9 cellular contexts compared by ENCODE assay signal in genomic region chr16:58462997-58463891, GRCh38.
DNase-seq lines count a peak whose midpoint lies in the region; TF ChIP-seq lines count a peak whose summit lies in the region.
"Had no signal": no experiment of that assay in that cellular context is flagged by ENCODE, and none has a peak within 500 bp of the region (broad histone marks: within the 10 kb centered on the region; RNA-seq: fewer than 3 reads in every experiment).

No MANE protein-coding gene starts in this region.

- H3K4me1 ChIP-seq in iPS DF 6.9 (ENCODE audit: control insufficient read depth, insufficient read depth, low read length) (no peaks in the 10 kb centered on the region; the same call in 1 of the 2 replicates), subcutaneous abdominal adipose tissue (ENCODE audit: control insufficient read depth in 5 of 5, insufficient read depth in 5 of 5, low read length in 5 of 5) (peaks cover 0 to 21% (median 18%) of the 10 kb centered on the region in 5 donors)

- no peaks in the 10 kb centered on the region for H3K9me3 ChIP-seq in iPS DF 6.9 (ENCODE audit: control insufficient read depth, insufficient read depth, low read length)
- H3K9me3 ChIP-seq in subcutaneous abdominal adipose tissue (ENCODE audit: control insufficient read depth in 5 of 5, low read length in 5 of 5) = no peaks in the 10 kb centered on the region

- DNase-seq in NCI-H510A (lab: John Stamatoyannopoulos, UW) (peak; percentile 3), NCI-H510A treated with DMSO at 0.1 percent for 48 hours (lab: John Stamatoyannopoulos, UW) (no peak), iPS DF 6.9 (ENCODE audit: low read depth, low spot score) (no peak), RWPE1 (ENCODE audit: low spot score) (no peak), Kasumi-1 (lab: John Stamatoyannopoulos, UW) (no peak)
- DNase-seq in activated CD8-positive, alpha-beta memory T cell treated with anti-CD3 and anti-CD28 coated beads, Interleukin-2, amount 50 U/mL, for 4 hours = peak; percentile 18
- no peak for DNase-seq in activated CD4-positive, CD25-positive, alpha-beta regulatory T cell treated with anti-CD3 and anti-CD28 coated beads, Interleukin-2, amount 50 U/mL, for 72 hours

- H3K4me3 ChIP-seq in iPS DF 6.9 (ENCODE audit: low read length) (peak overlapping the region; percentile 58; the same call in 1 of the 2 replicates), subcutaneous abdominal adipose tissue (ENCODE audit: low read depth in 1 of 5, low read length in 5 of 5) (peak overlapping the region in 4 of 5 donors; percentile 51 to 61 (median 58))

- peaks cover 25% of the 10 kb centered on the region for H3K27me3 ChIP-seq in iPS DF 6.9 (ENCODE audit: control insufficient read depth, insufficient read depth, low read length)
- H3K27me3 ChIP-seq in subcutaneous abdominal adipose tissue (ENCODE audit: control insufficient read depth in 5 of 5, insufficient read depth in 4 of 5, low read length in 5 of 5) = peaks cover 13 to 46% (median 33%) of the 10 kb centered on the region in 5 donors

- H3K36me3 ChIP-seq in iPS DF 6.9 (ENCODE audit: control insufficient read depth, insufficient read depth, low read length) (no peaks in the 10 kb centered on the region), subcutaneous abdominal adipose tissue (ENCODE audit: control insufficient read depth in 5 of 5, insufficient read depth in 5 of 5, low read length in 5 of 5) (no peaks in the 10 kb centered on the region)

- CTCF ChIA-PET in RWPE1 (lab: Yijun Ruan, JAX) = no interaction called here

- H3K27ac ChIP-seq in iPS DF 6.9 (ENCODE audit: low read length) = no peak overlapping the region
- H3K27ac ChIP-seq in subcutaneous abdominal adipose tissue (ENCODE audit: low read depth, low read length) = no peak overlapping the region
- no peak overlapping the region for H3K27ac ChIP-seq in RWPE1
- H3K27ac ChIP-seq: C4-2B had no signal

- WGBS in iPS DF 6.9 (ENCODE audit: insufficient coverage, insufficient read length) = no CpG with 5 or more reads among the region's 106 CpGs

- POLR2A ChIA-PET in RWPE1 (lab: Yijun Ruan, JAX; ENCODE audit: low non-redundant PET) = interaction anchor here (0.6 kb wide), 1 partner anchor 128 kb away, joined by 5 read pairs; no protein-coding TSS in a partner anchor

- H3K9ac ChIP-seq in subcutaneous abdominal adipose tissue (ENCODE audit: low read length in 5 of 5) = no peak overlapping the region

- no peak for TF ChIP-seq CTCF in RWPE1 (conservative IDR thresholded peaks at IDR 0.05; ENCODE audit: low read depth)

Comparison
In these comparisons a context has a peak if more than half of its experiments do, and no peak if none do; other contexts are left out.
1. DNase-seq: peak in NCI-H510A (single experiment) and activated CD8-positive, alpha-beta memory T cell treated with anti-CD3 and anti-CD28 coated beads, Interleukin-2, amount 50 U/mL, for 4 hours (single experiment); none in NCI-H510A treated with DMSO at 0.1 percent for 48 hours (single experiment), iPS DF 6.9 (single experiment), activated CD4-positive, CD25-positive, alpha-beta regulatory T cell treated with anti-CD3 and anti-CD28 coated beads, Interleukin-2, amount 50 U/mL, for 72 hours (single experiment), RWPE1 (single experiment) and Kasumi-1 (0 of 2).